Comparison of ENCODE assay signal across 12 cellular contexts in genomic region chr7:92737706-92738105, GRCh38.
A peak's percentile ranks its signal among the peaks of the same experiment; 100 is the strongest.
DNase-seq lines count a peak whose midpoint lies in the region; ATAC-seq and TF ChIP-seq lines count a peak whose summit lies in the region.
"Had no signal": no experiment of that assay in that cellular context is flagged by ENCODE, and none has a peak within 500 bp of the region (broad histone marks: within the 10 kb centered on the region; RNA-seq: fewer than 3 reads in every experiment).

No MANE protein-coding gene starts in this region.

- ATAC-seq in GM19328 (IDR thresholded peaks at IDR 0.05; ENCODE audit: unreplicated experiment): peak; percentile 83
- ATAC-seq in HG02840 (IDR thresholded peaks at IDR 0.05; ENCODE audit: low FRiP score, unreplicated experiment): peak; percentile 84
- ATAC-seq: HCT116; left lobe of liver; stimulated activated memory B cell treated with anti-CD40 and anti-IgM and Interleukin-4, amounts not matched to agents 10 μg/mL and 1 μg/mL and 100 μg/mL, for 72 hours had no signal

- peak overlapping the region; percentile 70 for H3K4me2 ChIP-seq in KMS-11

- no peaks in the 10 kb centered on the region for H3K27me3 ChIP-seq in KMS-11 (ENCODE audit: insufficient read depth, low read depth)

- H2AFZ ChIP-seq in KMS-11 (ENCODE audit: low read depth): no peak overlapping the region

- no peaks in the 10 kb centered on the region for H4K20me1 ChIP-seq in KMS-11 (ENCODE audit: insufficient read depth)

- H3K9ac ChIP-seq in KMS-11: peak overlapping the region; percentile 18; the same call in 1 of the 2 replicates

- H3K4me3 ChIP-seq in GM12864 (ENCODE audit: low read depth, low read length) (no peak overlapping the region), KMS-11 (IDR thresholded peaks at IDR 0.05; ENCODE audit: insufficient read depth, low read depth, low read length) (no peak overlapping the region)

- no peaks in the 10 kb centered on the region for H3K36me3 ChIP-seq in KMS-11 (ENCODE audit: insufficient read depth)

- TF ChIP-seq CTCF in GM12864 (IDR thresholded peaks at IDR 0.05; ENCODE audit: low read depth, low read length, missing control alignments) (no peak), KMS-11 (conservative IDR thresholded peaks at IDR 0.05; ENCODE audit: low read depth, low read length) (no peak)

- H3K27ac ChIP-seq in KMS-11: peak overlapping the region; percentile 74

- peaks cover 99% of the 10 kb centered on the region for H3K4me1 ChIP-seq in KMS-11 (ENCODE audit: low read depth, poor library complexity, severe bottlenecking)

- DNase-seq in GM12864 (ENCODE audit: low read depth) (peak; percentile 62), NCI-H2081 (lab: John Stamatoyannopoulos, UW) (no peak), NCI-H526 (lab: John Stamatoyannopoulos, UW) (no peak), pons (ENCODE audit: low spot score) (no peak)
- DNase-seq in activated effector memory CD4-positive, alpha-beta T cell treated with anti-CD3 and anti-CD28 coated beads, Interleukin-2, amount 50 U/mL, for 16 hours: no peak
- DNase-seq: NCI-H345 had no signal

- peaks cover 92% of the 10 kb centered on the region for H3K79me2 ChIP-seq in KMS-11 (ENCODE audit: insufficient read depth, low read depth)
